In the genomic region with DNA sequence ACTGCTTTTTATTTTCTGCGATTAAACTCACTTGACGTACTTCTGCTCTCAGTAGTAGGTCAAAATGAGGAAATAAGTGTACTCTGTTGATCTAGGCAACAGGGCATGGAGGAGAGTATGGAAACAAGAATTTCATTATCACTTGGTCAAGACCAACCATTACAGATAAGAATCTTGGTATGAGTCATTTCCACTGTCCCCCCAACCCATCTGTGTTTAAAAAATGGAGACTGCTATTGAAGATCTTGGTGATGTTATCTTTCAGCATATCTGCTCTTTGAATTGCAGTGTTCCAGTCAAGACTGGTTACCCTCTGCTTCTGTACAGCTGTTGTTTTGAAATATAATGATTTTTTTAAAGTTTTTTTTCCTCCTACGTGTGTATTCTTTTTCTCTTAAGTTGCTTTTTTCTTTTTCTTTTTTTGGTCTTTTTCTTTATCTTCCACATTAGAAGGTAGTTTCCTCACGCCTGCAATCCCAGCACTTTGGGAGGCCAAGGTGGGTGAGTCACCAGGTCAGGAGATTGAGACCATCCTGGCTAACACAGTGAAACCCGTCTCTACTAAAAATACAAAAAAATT, we compare ENCODE assay signal across 8 cellular contexts. TPM values are rescaled to one million over a fixed set of nuclear protein-coding genes. Genes with fewer than 3 reads are reported as not detected.
DNase-seq lines count a peak whose midpoint lies in the region; ATAC-seq lines count a peak whose summit lies in the region.

No MANE protein-coding gene starts in this region.

- H3K4ac ChIP-seq in mesendoderm (ENCODE audit: low read depth, low read length): no peak overlapping the region

- H4K5ac ChIP-seq in mesendoderm (ENCODE audit: low read length): no peak overlapping the region

- no peak overlapping the region for H3K23ac ChIP-seq in mesendoderm (ENCODE audit: low read length)

- no peak overlapping the region for H3K4me3 ChIP-seq in mesendoderm (ENCODE audit: low read length)

- H3K79me2 ChIP-seq in mesendoderm (ENCODE audit: control insufficient read depth, insufficient read depth, low read length): peaks cover 47% of the 10 kb centered on the region

- H3K79me1 ChIP-seq in mesendoderm (ENCODE audit: low read length): peaks cover 8% of the 10 kb centered on the region

- H2BK120ac ChIP-seq in mesendoderm (ENCODE audit: low read depth, low read length): no peak overlapping the region

- no peak overlapping the region for H2AK5ac ChIP-seq in mesendoderm (ENCODE audit: low read length)

- H3K27me3 ChIP-seq in mesendoderm (ENCODE audit: insufficient read depth, low read length, poor library complexity): no peaks in the 10 kb centered on the region

- no peak overlapping the region for H3K18ac ChIP-seq in mesendoderm (ENCODE audit: low read length)

- no peak overlapping the region for H2BK15ac ChIP-seq in mesendoderm (replicated peaks; ENCODE audit: low read depth)

- H3K9ac ChIP-seq in mesendoderm (ENCODE audit: low read length): no peak overlapping the region

- DNase-seq in NCI-H226: peak; percentile 82
- DNase-seq in mesendoderm: peak; percentile 76
- DNase-seq in NCI-H748 (lab: John Stamatoyannopoulos, UW; ENCODE audit: unreplicated experiment): no peak
- DNase-seq in NCI-H2196 (lab: John Stamatoyannopoulos, UW; ENCODE audit: unreplicated experiment): no peak
- DNase-seq in NCI-H524 treated with DMSO at 0.1 percent for 48 hours (lab: John Stamatoyannopoulos, UW): no peak
- no peak for DNase-seq in activated gamma-delta T cell (lab: John Stamatoyannopoulos, UW)

- no peak overlapping the region for H3K56ac ChIP-seq in mesendoderm (ENCODE audit: low read length)

- ATAC-seq in GM18861 (IDR thresholded peaks at IDR 0.05; ENCODE audit: unreplicated experiment): peak; percentile 90
- ATAC-seq in HG02642 (IDR thresholded peaks at IDR 0.05; ENCODE audit: poor library complexity, unreplicated experiment): peak; percentile 90

- no peak overlapping the region for H3K27ac ChIP-seq in mesendoderm (ENCODE audit: low read depth, low read length)

- H4K8ac ChIP-seq in mesendoderm (ENCODE audit: low read depth, low read length): peak overlapping the region; percentile 56

- H3K4me2 ChIP-seq in mesendoderm (ENCODE audit: low read length): no peak overlapping the region

- H3K4me1 ChIP-seq in mesendoderm (ENCODE audit: control insufficient read depth, low read depth, low read length): peaks cover 2% of the 10 kb centered on the region

- no CpG with 5 or more reads among the region's 5 CpGs for WGBS in mesendoderm (ENCODE audit: extremely low coverage, insufficient coverage, low lambda C conversion rate)

- H2BK5ac ChIP-seq in mesendoderm (ENCODE audit: low read length): no peak overlapping the region

- no peaks in the 10 kb centered on the region for H3K36me3 ChIP-seq in mesendoderm (ENCODE audit: control insufficient read depth, insufficient read depth, low read length)

RNA-seq across cellular contexts. Expression of a gene that starts 11.7 kb away (rescaled TPM):
- 29.6 TPM for polyA plus RNA-seq in mesendoderm (2013, experiment 1 of 2)
- 29.5 TPM for polyA plus RNA-seq in mesendoderm (2013, experiment 2 of 2)

RNA-seq across cellular contexts. Expression of a gene that starts 38.5 kb away (rescaled TPM):
- polyA plus RNA-seq in mesendoderm (2013, experiment 1 of 2): 24.1 TPM
- 24.0 TPM for polyA plus RNA-seq in mesendoderm (2013, experiment 2 of 2)

Comparison
In these comparisons a context has a peak if more than half of its experiments do, and no peak if none do; other contexts are left out.
1. DNase-seq: peak in NCI-H226 (single experiment) and mesendoderm (single experiment); none in NCI-H748 (single experiment), NCI-H2196 (single experiment), NCI-H524 treated with DMSO at 0.1 percent for 48 hours (single experiment) and activated gamma-delta T cell (single experiment).